8 cellular contexts compared by ENCODE assay signal in the genomic region with DNA sequence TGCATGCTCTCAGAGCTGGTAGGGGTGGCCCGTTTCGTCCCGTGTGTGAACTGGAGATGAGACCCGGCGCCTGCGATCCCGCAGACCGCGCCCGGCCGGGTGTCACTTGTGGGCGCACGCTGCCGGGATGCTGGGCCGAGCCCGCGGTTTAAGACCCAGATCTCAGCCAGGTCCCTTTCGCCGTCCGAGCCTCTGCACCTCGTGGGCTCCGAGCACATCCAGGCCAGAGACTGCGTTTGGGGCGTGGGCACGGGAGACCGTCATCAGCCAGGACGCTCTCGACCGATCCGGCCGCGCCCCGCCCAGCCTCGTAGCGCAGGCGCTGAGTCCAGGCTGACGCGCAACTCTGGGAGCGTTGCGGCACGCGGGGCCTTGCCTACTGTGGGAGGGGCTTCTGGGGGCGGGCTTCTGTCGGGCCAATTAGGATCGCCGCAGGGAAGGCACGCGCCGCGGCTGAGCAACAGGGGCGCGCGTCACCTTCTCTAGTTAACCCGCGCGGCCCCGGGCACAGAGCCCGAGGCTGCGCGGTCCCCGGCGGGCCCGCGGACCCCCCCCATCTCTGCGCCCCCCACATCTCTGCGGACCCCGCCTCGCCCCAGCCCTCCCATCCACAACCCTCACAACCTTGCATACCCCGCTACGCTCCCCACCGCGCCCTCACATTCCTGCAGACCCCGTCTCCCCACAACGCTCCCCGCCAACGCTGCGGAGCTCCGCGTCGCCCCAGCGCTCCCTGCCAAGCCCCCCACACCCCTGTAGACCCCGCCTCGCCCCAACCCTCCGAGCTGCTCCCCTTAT. TPM values are rescaled to one million over a fixed set of nuclear protein-coding genes. Genes with fewer than 3 reads are reported as not detected.
DNase-seq lines count a peak whose midpoint lies in the region; ATAC-seq and TF ChIP-seq lines count a peak whose summit lies in the region.

No MANE protein-coding gene starts in this region.

- H3K4me1 ChIP-seq in osteoblast (ENCODE audit: insufficient read depth, low read length): peaks cover 12% of the 10 kb centered on the region
- H3K4me1 ChIP-seq in thoracic aorta (ENCODE audit: control insufficient read depth in 1 of 2, low read depth in 2 of 2): peaks cover 7 to 22% of the 10 kb centered on the region in 2 donors

- peaks cover 5% of the 10 kb centered on the region; the same call in 1 of the 2 replicates for H3K9me3 Mint-ChIP-seq in HFFc6
- H3K9me3 Mint-ChIP-seq in activated naive CD4-positive, alpha-beta T cell treated with anti-CD3 and anti-CD28 coated beads, Interleukin-2, amount 50 U/mL, for 24 hours: no peaks in the 10 kb centered on the region

- H4K20me1 ChIP-seq in osteoblast (ENCODE audit: insufficient read depth, low read length): peaks cover 10% of the 10 kb centered on the region

- H3K4me3 ChIP-seq in NB4 (ENCODE audit: low read depth, low read length) (peak overlapping the region; percentile 51), SK-N-MC (peak overlapping the region; percentile 81), osteoblast (ENCODE audit: insufficient read depth, low read length) (peak overlapping the region; percentile 87), thoracic aorta (peak overlapping the region; percentile 83)

- peaks cover 10% of the 10 kb centered on the region for H3K36me3 Mint-ChIP-seq in HFFc6 (ENCODE audit: low read depth)
- H3K36me3 Mint-ChIP-seq in activated naive CD4-positive, alpha-beta T cell treated with anti-CD3 and anti-CD28 coated beads, Interleukin-2, amount 50 U/mL, for 24 hours: no peaks in the 10 kb centered on the region

- H3K36me3 ChIP-seq in SK-N-MC (ENCODE audit: insufficient read depth, low read length) (no peaks in the 10 kb centered on the region; the same call in 1 of the 2 replicates), osteoblast (ENCODE audit: insufficient read depth, low read length) (peaks cover 22% of the 10 kb centered on the region), thoracic aorta (peaks cover 24% of the 10 kb centered on the region)

- peak; percentile 50 for TF ChIP-seq POLR2A in NB4 (IDR thresholded peaks at IDR 0.05; ENCODE audit: extremely low read depth, insufficient read length)

- H3K4me3 Mint-ChIP-seq in HFFc6: peak overlapping the region; percentile 89
- H3K4me3 Mint-ChIP-seq in activated naive CD4-positive, alpha-beta T cell treated with anti-CD3 and anti-CD28 coated beads, Interleukin-2, amount 50 U/mL, for 24 hours: peak overlapping the region; percentile 93

- H3K79me2 ChIP-seq in osteoblast (ENCODE audit: insufficient read depth, low read length): peaks cover 12% of the 10 kb centered on the region

- H3K4me1 Mint-ChIP-seq in HFFc6 (ENCODE audit: low read depth): peaks cover 45% of the 10 kb centered on the region
- peaks cover 10% of the 10 kb centered on the region for H3K4me1 Mint-ChIP-seq in activated naive CD4-positive, alpha-beta T cell treated with anti-CD3 and anti-CD28 coated beads, Interleukin-2, amount 50 U/mL, for 24 hours

- peak; percentile 86 for ATAC-seq in thoracic aorta (ENCODE audit: insufficient number of reproducible peaks, low FRiP score, low read depth)

- TF ChIP-seq CTCF in HFFc6 (IDR thresholded peaks at IDR 0.05) (no peak), NB4 (IDR thresholded peaks at IDR 0.05; ENCODE audit: low read depth, low read length) (no peak), osteoblast (IDR thresholded peaks at IDR 0.05; ENCODE audit: extremely low read depth, low read depth, low read length) (no peak), thoracic aorta (IDR thresholded peaks at IDR 0.05) (no peak)

- H2AFZ ChIP-seq in osteoblast (ENCODE audit: low read length): peak overlapping the region; percentile 80

- peak overlapping the region; percentile 93 for H3K27ac Mint-ChIP-seq in HFFc6
- peak overlapping the region; percentile 97 for H3K27ac Mint-ChIP-seq in activated naive CD4-positive, alpha-beta T cell treated with anti-CD3 and anti-CD28 coated beads, Interleukin-2, amount 50 U/mL, for 24 hours

- peak overlapping the region; percentile 75 for H3K9ac ChIP-seq in SK-N-MC (ENCODE audit: insufficient read length)

- peak overlapping the region; percentile 99 for H3K4me2 ChIP-seq in osteoblast (ENCODE audit: insufficient read depth, low read length)

- H3K27me3 ChIP-seq in osteoblast (ENCODE audit: insufficient read depth, low read length) (no peaks in the 10 kb centered on the region), thoracic aorta (replicated peaks; ENCODE audit: insufficient read depth) (no peaks in the 10 kb centered on the region)

- DNase-seq in GM03348 (ENCODE audit: low spot score) (peak; percentile 98), HFFc6 (peak; percentile 97), NB4 (ENCODE audit: low read depth) (peak; percentile 96), SK-N-MC (ENCODE audit: low read depth, low spot score) (no peak), globus pallidus (ENCODE audit: low spot score) (peak; percentile 96), osteoblast (ENCODE audit: insufficient read length, low spot score, missing footprints) (peak; percentile 100), thoracic aorta (ENCODE audit: low spot score) (peak; percentile 96)

- H3K27ac ChIP-seq in SK-N-MC (no peak overlapping the region), osteoblast (ENCODE audit: low read depth, low read length) (peak overlapping the region; percentile 72), thoracic aorta (peak overlapping the region; percentile 93 to 99)

- peaks cover 6% of the 10 kb centered on the region for H3K27me3 Mint-ChIP-seq in HFFc6 (ENCODE audit: insufficient read depth)
- H3K27me3 Mint-ChIP-seq in activated naive CD4-positive, alpha-beta T cell treated with anti-CD3 and anti-CD28 coated beads, Interleukin-2, amount 50 U/mL, for 24 hours: no peaks in the 10 kb centered on the region

- H3K9me3 ChIP-seq in SK-N-MC (ENCODE audit: low read depth, low read length): no peaks in the 10 kb centered on the region
- no peaks in the 10 kb centered on the region for H3K9me3 ChIP-seq in osteoblast (ENCODE audit: low read depth, low read length)
- no peaks in the 10 kb centered on the region for H3K9me3 ChIP-seq in thoracic aorta

RNA-seq across cellular contexts. Expression of a gene that starts 0.7 kb away (rescaled TPM):
- not detected for total RNA-seq in HFFc6 (2021; fragmentation: NEBNext Ultra II Directional; extraction: Animal tissue kit (Norgen Biotek cat#: 25700))
- not detected in 2 replicates for total RNA-seq in osteoblast
- under 1 TPM in 1 of 2 donors, not detected in 1; 0.63 TPM for total RNA-seq in thoracic aorta

RNA-seq across cellular contexts. Expression of a gene that starts 5.9 kb away (rescaled TPM):
- 10 to 100 TPM; 34.2 to 43.8 (median 37.0) TPM for total RNA-seq in HFFc6 (2021; fragmentation: NEBNext Ultra II Directional; extraction: Animal tissue kit (Norgen Biotek cat#: 25700))
- total RNA-seq in osteoblast: 19.2 and 23.2 TPM in 2 replicates
- total RNA-seq in thoracic aorta: 10 to 100 TPM; 31.9 to 44.3 TPM

RNA-seq across cellular contexts. Expression of a gene that starts 11.7 kb away (rescaled TPM):
- 10 to 100 TPM; 15.6 to 19.3 (median 18.6) TPM for total RNA-seq in HFFc6 (2021; fragmentation: NEBNext Ultra II Directional; extraction: Animal tissue kit (Norgen Biotek cat#: 25700))
- 88.4 and 94.8 TPM in 2 replicates for total RNA-seq in osteoblast
- total RNA-seq in thoracic aorta: 10 to 100 TPM; 42.6 to 67.0 TPM

RNA-seq across cellular contexts. Expression of a gene that starts 18.1 kb away (rescaled TPM):
- total RNA-seq in HFFc6 (2021; fragmentation: NEBNext Ultra II Directional; extraction: Animal tissue kit (Norgen Biotek cat#: 25700)): 100 to 1,000 TPM; 303 to 341 (median 309) TPM
- total RNA-seq in osteoblast: 18.8 and 22.7 TPM in 2 replicates
- total RNA-seq in thoracic aorta: 10 to 100 TPM; 42.5 to 51.3 TPM

RNA-seq across cellular contexts. Expression of a gene that starts 57.0 kb away (rescaled TPM):
- 10 to 100 TPM; 15.8 to 30.3 (median 19.0) TPM for total RNA-seq in HFFc6 (2021; fragmentation: NEBNext Ultra II Directional; extraction: Animal tissue kit (Norgen Biotek cat#: 25700))
- total RNA-seq in osteoblast (15.9 and 16.6 TPM in 2 replicates), thoracic aorta (10 to 100 TPM; 14.5 to 15.0 TPM)
